21 cellular contexts compared by ENCODE assay signal in genomic region chr16:22633280-22633679, GRCh38.
"Had no signal": no experiment of that assay in that cellular context is flagged by ENCODE, and none has a peak within 500 bp of the region (broad histone marks: within the 10 kb centered on the region; RNA-seq: fewer than 3 reads in every experiment).

No MANE protein-coding gene starts in this region.

- H3K4me1 Mint-ChIP-seq: activated CD4-positive, alpha-beta T cell treated with anti-CD3 and anti-CD28 coated beads, Interleukin-2, amount 10 ng/mL, durations not matched to agents 7 days and 5 days; natural killer cell; neural progenitor cell had no signal

- H3K36me3 Mint-ChIP-seq: activated naive CD4-positive, alpha-beta T cell treated with anti-CD3 and anti-CD28 coated beads, Interleukin-2, amount 50 U/mL, for 72 hours; natural killer cell; neural progenitor cell had no signal

- H3K27ac ChIP-seq: breast epithelium, heart left ventricle, left lung, lower lobe of right lung, neural progenitor cell, tibial nerve had no signal

- H3K9me3 Mint-ChIP-seq: activated CD4-positive, alpha-beta T cell treated with anti-CD3 and anti-CD28 coated beads, Interleukin-2, amount 10 ng/mL, durations not matched to agents 7 days and 5 days; activated CD8-positive, alpha-beta T cell treated with anti-CD3 and anti-CD28 coated beads for 36 hours; activated naive CD4-positive, alpha-beta T cell treated with anti-CD3 and anti-CD28 coated beads, Interleukin-2, amount 50 U/mL, for 72 hours; activated T-cell treated with anti-CD3 and anti-CD28 coated beads, Interleukin-2, amount 50 U/mL, for 4 hours; activated T-helper 2 cell treated with anti-CD3 and anti-CD28 coated beads, Interferon-gamma antibody, Interleukin-2, Interleukin-4, amounts not matched to agents 10 μg/mL and 5 μg/mL and 100 μg/mL, durations not matched to agents 14 hours and 24 hours and 36 hours; natural killer cell; neural progenitor cell had no signal

- H3K9me3 ChIP-seq: breast epithelium, lower lobe of right lung had no signal

- DNase-seq: activated CD4-positive, alpha-beta T cell treated with anti-CD3 and anti-CD28 coated beads for 1 hour; activated CD4-positive, alpha-beta T cell treated with anti-CD3 and anti-CD28 coated beads, Interleukin-2, amount 10 ng/mL, durations not matched to agents 7 days and 5 days; activated CD8-positive, alpha-beta T cell treated with anti-CD3 and anti-CD28 coated beads for 36 hours; activated T-cell treated with anti-CD3 and anti-CD28 coated beads, Interleukin-2, amount 50 U/mL, for 4 hours; central memory CD4-positive, alpha-beta T cell; foreskin fibroblast; heart left ventricle; kidney glomerular epithelial cell; left lung; lower lobe of right lung; mesenchymal stem cell; natural killer cell; occipital lobe; right cardiac atrium; stimulated activated CD4-positive, alpha-beta T cell treated with anti-CD3 and anti-CD28 coated beads, Interleukin-2, amount 100 ng/mL, for 48 hours; stimulated activated naive CD4-positive, alpha-beta T cell treated with Interleukin-2 at 50 U/mL for 16 hours had no signal

- H3K36me3 ChIP-seq: breast epithelium, heart left ventricle, left lung, lower lobe of right lung, neural progenitor cell, tibial nerve had no signal

- H3K4me3 Mint-ChIP-seq: activated CD4-positive, alpha-beta T cell treated with anti-CD3 and anti-CD28 coated beads, Interleukin-2, amount 10 ng/mL, durations not matched to agents 7 days and 5 days; activated CD8-positive, alpha-beta T cell treated with anti-CD3 and anti-CD28 coated beads for 36 hours; activated T-cell treated with anti-CD3 and anti-CD28 coated beads, Interleukin-2, amount 50 U/mL, for 4 hours; natural killer cell; neural progenitor cell had no signal

- H3K27ac Mint-ChIP-seq: activated CD4-positive, alpha-beta T cell treated with anti-CD3 and anti-CD28 coated beads, Interleukin-2, amount 10 ng/mL, durations not matched to agents 7 days and 5 days; activated CD8-positive, alpha-beta T cell treated with anti-CD3 and anti-CD28 coated beads for 36 hours; activated naive CD4-positive, alpha-beta T cell treated with anti-CD3 and anti-CD28 coated beads, Interleukin-2, amount 50 U/mL, for 72 hours; activated T-helper 2 cell treated with anti-CD3 and anti-CD28 coated beads, Interferon-gamma antibody, Interleukin-2, Interleukin-4, amounts not matched to agents 10 μg/mL and 5 μg/mL and 100 μg/mL, durations not matched to agents 14 hours and 24 hours and 36 hours; natural killer cell; neural progenitor cell had no signal

- H3K4me1 ChIP-seq: breast epithelium, heart left ventricle, left lung, lower lobe of right lung, neural progenitor cell, tibial nerve had no signal

- H3K9ac ChIP-seq: neural progenitor cell had no signal

- H3K4me3 ChIP-seq: breast epithelium, heart left ventricle, left lung, lower lobe of right lung, neural progenitor cell, tibial nerve had no signal

- H3K27me3 ChIP-seq: breast epithelium, neural progenitor cell, tibial nerve had no signal
